ENCODE assay signal across 25 cellular contexts in genomic region chr20:17598013-17598550, GRCh38. TPM values are rescaled to one million over a fixed set of nuclear protein-coding genes. Genes with fewer than 3 reads are reported as not detected.
A peak's percentile ranks its signal among the peaks of the same experiment; 100 is the strongest.
DNase-seq lines count a peak whose midpoint lies in the region; ATAC-seq, FAIRE-seq and TF ChIP-seq lines count a peak whose summit lies in the region.
"Had no signal": no experiment of that assay in that cellular context is flagged by ENCODE, and none has a peak within 500 bp of the region (broad histone marks: within the 10 kb centered on the region; RNA-seq: fewer than 3 reads in every experiment).

No MANE protein-coding gene starts in this region.

- no peak overlapping the region for H3K27ac ChIP-seq in A549
- peak overlapping the region; percentile 80 for H3K27ac ChIP-seq in smooth muscle cell (ENCODE audit: low read depth)
- H3K27ac ChIP-seq: KMS-11 had no signal

- H3K9me3 Mint-ChIP-seq in chondrocyte (ENCODE audit: low read depth): no peaks in the 10 kb centered on the region

- no peak overlapping the region for H3K4me3 Mint-ChIP-seq in chondrocyte (ENCODE audit: unreplicated experiment)
- H3K4me3 Mint-ChIP-seq: IgD-negative memory B cell had no signal

- H3K4me2 ChIP-seq in A549: no peak overlapping the region
- H3K4me2 ChIP-seq in smooth muscle cell: no peak overlapping the region
- H3K4me2 ChIP-seq: KMS-11 had no signal

- no peak for TF ChIP-seq RAD21 in A549 (conservative IDR thresholded peaks at IDR 0.05 in 1 of 2, IDR thresholded peaks at IDR 0.05 in 1 of 2)

- H3K27ac Mint-ChIP-seq in chondrocyte (ENCODE audit: unreplicated experiment): peak overlapping the region; percentile 34
- H3K27ac Mint-ChIP-seq: IgD-negative memory B cell had no signal

- no peaks in the 10 kb centered on the region for H3K36me3 ChIP-seq in mucosa of descending colon (ENCODE audit: low read depth)
- H3K36me3 ChIP-seq in smooth muscle cell (ENCODE audit: low read depth): no peaks in the 10 kb centered on the region

- no peaks in the 10 kb centered on the region for H3K9me3 ChIP-seq in A549
- H3K9me3 ChIP-seq in mucosa of descending colon: no peaks in the 10 kb centered on the region
- no peaks in the 10 kb centered on the region for H3K9me3 ChIP-seq in smooth muscle cell (replicated peaks; ENCODE audit: low read depth)
- H3K9me3 ChIP-seq: Peyer's patch had no signal

- TF ChIP-seq POLR2A in A549 (IDR thresholded peaks at IDR 0.05; ENCODE audit: low read length): no peak

- peaks cover 95% of the 10 kb centered on the region for H3K4me1 Mint-ChIP-seq in chondrocyte (ENCODE audit: low read depth)

- no peaks in the 10 kb centered on the region for H3K27me3 Mint-ChIP-seq in chondrocyte (ENCODE audit: low read depth)
- H3K27me3 Mint-ChIP-seq: IgD-negative memory B cell had no signal

- no peak for TF ChIP-seq EP300 in A549 (IDR thresholded peaks at IDR 0.05)

- ATAC-seq in A549: no peak
- ATAC-seq in mucosa of descending colon: peak; percentile 44
- ATAC-seq in GM18511 (IDR thresholded peaks at IDR 0.05; ENCODE audit: unreplicated experiment): no peak
- ATAC-seq: HCT116 had no signal

- no peak overlapping the region for H2AFZ ChIP-seq in smooth muscle cell (ENCODE audit: low read depth)

- H4K20me1 ChIP-seq in smooth muscle cell (ENCODE audit: low read depth): peaks cover 100% of the 10 kb centered on the region

- TF ChIP-seq CTCF in A549 (IDR thresholded peaks at IDR 0.05) (no peak), chondrocyte (IDR thresholded peaks at IDR 0.05) (no peak), mucosa of descending colon (IDR thresholded peaks at IDR 0.05) (no peak), smooth muscle cell (IDR thresholded peaks at IDR 0.05; ENCODE audit: borderline replicate concordance, insufficient read depth, poor library complexity, severe bottlenecking) (no peak)

- peaks cover 10% of the 10 kb centered on the region for H3F3A ChIP-seq in smooth muscle cell (ENCODE audit: low read depth)

- no peaks in the 10 kb centered on the region for H3K27me3 ChIP-seq in smooth muscle cell (ENCODE audit: low read depth)
- H3K27me3 ChIP-seq: Peyer's patch had no signal

- FAIRE-seq in A549 (lab: Jason Lieb, UNC): peak; percentile 56
- FAIRE-seq: GM12892, GM19239 had no signal

- WGBS in A549 (ENCODE audit: missing lambda C conversion rate): 87% methylated on average over 1 of the region's 1 CpG
- WGBS in smooth muscle cell (ENCODE audit: low lambda C conversion rate): 96% methylated on average over 1 of the region's 1 CpG

- no peak overlapping the region for H3K9ac ChIP-seq in smooth muscle cell (ENCODE audit: low read depth)
- H3K9ac ChIP-seq: KMS-11 had no signal

- H3K36me3 Mint-ChIP-seq in chondrocyte (ENCODE audit: low read depth): peaks cover 30% of the 10 kb centered on the region

- H3K4me1 ChIP-seq in A549 (peaks cover 46% of the 10 kb centered on the region), mucosa of descending colon (ENCODE audit: low read depth) (peaks cover 29% of the 10 kb centered on the region), smooth muscle cell (ENCODE audit: low read depth) (peaks cover 18% of the 10 kb centered on the region)

- intact Hi-C loops in mucosa of descending colon (cut with DNase I, micrococcal nuclease): no loop called here

- H3K4me3 ChIP-seq in A549 (no peak overlapping the region), mucosa of descending colon (no peak overlapping the region), smooth muscle cell (no peak overlapping the region)
- H3K4me3 ChIP-seq: Peyer's patch had no signal

- CTCF ChIA-PET in A549 (lab: Yijun Ruan, JAX): no interaction called here

- peaks cover 100% of the 10 kb centered on the region for H3K79me2 ChIP-seq in smooth muscle cell (ENCODE audit: low read depth)

- DNase-seq in A549 (ENCODE audit: low read depth in 1 of 2, low spot score in 1 of 2) (no peak), chondrocyte (ENCODE audit: low spot score) (no peak), mucosa of descending colon (no peak), smooth muscle cell (lab: John Stamatoyannopoulos, UW; ENCODE audit: unreplicated experiment) (no peak), amniotic stem cell (lab: John Stamatoyannopoulos, UW) (no peak)
- DNase-seq in activated CD8-positive, alpha-beta memory T cell treated with anti-CD3 and anti-CD28 coated beads for 24 hours: no peak
- DNase-seq: 8988T, Calu3, DMS79 treated with DMSO at 0.1 percent for 48 hours, NCI-H1092 treated with DMSO at 0.1 percent for 48 hours, NCI-H1436, NCI-H187 treated with DMSO at 0.1 percent for 48 hours, NCI-H2107, NCI-H446, NCI-H524 treated with DMSO at 0.1 percent for 48 hours, NCI-H774, OCI-M1, Peyer's patch, SHP77 treated with DMSO at 0.1 percent for 48 hours had no signal

- POLR2A ChIA-PET in A549 (lab: Yijun Ruan, JAX): no interaction called here

TF ChIP-seq in A549, 52 proteins besides CTCF, POLR2A, EP300 and RAD21:
- TF ChIP-seq, protein P1, sequence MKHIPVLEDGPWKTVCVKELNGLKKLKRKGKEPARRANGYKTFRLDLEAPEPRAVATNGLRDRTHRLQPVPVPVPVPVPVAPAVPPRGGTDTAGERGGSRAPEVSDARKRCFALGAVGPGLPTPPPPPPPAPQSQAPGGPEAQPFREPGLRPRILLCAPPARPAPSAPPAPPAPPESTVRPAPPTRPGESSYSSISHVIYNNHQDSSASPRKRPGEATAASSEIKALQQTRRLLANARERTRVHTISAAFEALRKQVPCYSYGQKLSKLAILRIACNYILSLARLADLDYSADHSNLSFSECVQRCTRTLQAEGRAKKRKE (CRISPR knock-in tag; IDR thresholded peaks at IDR 0.05; ENCODE audit: low read depth): no peak
- TF ChIP-seq, protein P2, sequence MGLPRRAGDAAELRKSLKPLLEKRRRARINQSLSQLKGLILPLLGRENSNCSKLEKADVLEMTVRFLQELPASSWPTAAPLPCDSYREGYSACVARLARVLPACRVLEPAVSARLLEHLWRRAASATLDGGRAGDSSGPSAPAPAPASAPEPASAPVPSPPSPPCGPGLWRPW (IDR thresholded peaks at IDR 0.05): no peak
- TF ChIP-seq HEYL (CRISPR knock-in tag; IDR thresholded peaks at IDR 0.05) (no peak), SREBF2 (IDR thresholded peaks at IDR 0.05) (no peak), KDM1A (IDR thresholded peaks at IDR 0.05; ENCODE audit: low read depth) (no peak), NFE2L2 (conservative IDR thresholded peaks at IDR 0.05; ENCODE audit: low read length) (no peak)

RNA-seq across cellular contexts. Expression of gene DSTN, which starts 28.2 kb away (rescaled TPM):
- 425 and 544 TPM in 2 replicates for polyA plus RNA-seq in A549 (2011; rRNA removed)
- 291 and 367 TPM in 2 replicates for polyA plus RNA-seq in A549 (2012; cell fraction: cytosol; rRNA removed)
- 69.9 and 92.9 TPM in 2 replicates for polyA plus RNA-seq in A549 (2012; cell fraction: nucleus; rRNA removed)
- 1,014 to 1,239 TPM (median 1,131 TPM) in 3 replicates for polyA plus RNA-seq in A549 (2017; fragmentation: RNase III; extraction: RNeasy Plus Mini Kit Qiagen cat#74134 plus additional on column Dnase treatment)
- 40.0 and 44.5 TPM in 2 replicates for polyA minus RNA-seq in A549 (2011; rRNA and poly(A)+ RNA removed)
- total RNA-seq in chondrocyte: 878 to 1,290 TPM (median 1,265 TPM) in 3 replicates
- 100 to 1,000 TPM; 261 to 946 (median 284) TPM for total RNA-seq in mucosa of descending colon
- total RNA-seq in smooth muscle cell: 486 and 582 TPM in 2 replicates
- 534 and 559 TPM in 2 replicates for polyA plus RNA-seq in smooth muscle cell
